Comparison of ENCODE assay signal across 9 cellular contexts in genomic region chr2:16773080-16773713, GRCh38.
DNase-seq lines count a peak whose midpoint lies in the region; ATAC-seq, FAIRE-seq and TF ChIP-seq lines count a peak whose summit lies in the region.
"Had no signal": no experiment of that assay in that cellular context is flagged by ENCODE, and none has a peak within 500 bp of the region (broad histone marks: within the 10 kb centered on the region; RNA-seq: fewer than 3 reads in every experiment).

No MANE protein-coding gene starts in this region.

- intact Hi-C loops in heart left ventricle (cut with DNase I), result loop anchor here (1.0 to 10.0 kb wide), 13 partner anchors 374 to 902 kb away; no protein-coding TSS in a partner anchor

- whole genome bisulfite sequencing in heart left ventricle, 4 donors, result 18 to 28% (median 22%) methylated on average over 8 of the region's 8 CpGs

- H3K36me3 Mint-ChIP-seq in activated T-cell treated with anti-CD3 and anti-CD28 coated beads, Interleukin-2, amount 50 U/mL, for 24 hours (ENCODE audit: low read depth), result no peaks in the 10 kb centered on the region
- H3K36me3 Mint-ChIP-seq: IgD-negative memory B cell had no signal

- H3K4me1 ChIP-seq in heart left ventricle, result no peaks in the 10 kb centered on the region

- H3K4me3 ChIP-seq in heart left ventricle, result no peak overlapping the region

- H3K27ac ChIP-seq in VCaP (no peak overlapping the region), heart left ventricle (no peak overlapping the region)

- DNase-seq in Ammon's horn (ENCODE audit: low spot score) (peak; percentile 84), GM18507 (ENCODE audit: extremely low spot score, insufficient read length, low read depth) (no peak), NCI-H146 treated with DMSO at 0.1 percent for 48 hours (lab: John Stamatoyannopoulos, UW; ENCODE audit: unreplicated experiment) (peak; percentile 23), heart left ventricle (peak in 1 of 5 donors; percentile 12), pulmonary artery endothelial cell (ENCODE audit: low read depth, low spot score) (peak; percentile 13)
- no peak for DNase-seq in activated T-cell treated with anti-CD3 and anti-CD28 coated beads, Interleukin-2, amount 50 U/mL, for 24 hours

- H3K4me1 Mint-ChIP-seq in activated T-cell treated with anti-CD3 and anti-CD28 coated beads, Interleukin-2, amount 50 U/mL, for 24 hours (ENCODE audit: low read depth), result no peaks in the 10 kb centered on the region

- H3K27me3 ChIP-seq in heart left ventricle, result peaks cover 0 to 10% (median 0%) of the 10 kb centered on the region in 9 donors

- TF ChIP-seq POLR2A in heart left ventricle (IDR thresholded peaks at IDR 0.05), result no peak

- ATAC-seq in HG02852 (IDR thresholded peaks at IDR 0.05; ENCODE audit: unreplicated experiment), result peak; percentile 79
- peak in 3 of 4 donors; percentile 62 to 80 (median 77) for ATAC-seq in heart left ventricle

- H3K9me3 ChIP-seq in heart left ventricle, result no peaks in the 10 kb centered on the region

- no peak overlapping the region for H3K27ac Mint-ChIP-seq in activated T-cell treated with anti-CD3 and anti-CD28 coated beads, Interleukin-2, amount 50 U/mL, for 24 hours
- H3K27ac Mint-ChIP-seq: IgD-negative memory B cell had no signal

- peaks cover 6% of the 10 kb centered on the region for H3K27me3 Mint-ChIP-seq in activated T-cell treated with anti-CD3 and anti-CD28 coated beads, Interleukin-2, amount 50 U/mL, for 24 hours

- TF ChIP-seq CTCF in VCaP (conservative IDR thresholded peaks at IDR 0.05) (peak; percentile 82), heart left ventricle (IDR thresholded peaks at IDR 0.05) (peak; percentile 15 to 64 (median 54))

- H3K4me3 Mint-ChIP-seq in activated T-cell treated with anti-CD3 and anti-CD28 coated beads, Interleukin-2, amount 50 U/mL, for 24 hours, result no peak overlapping the region
- H3K4me3 Mint-ChIP-seq: IgD-negative memory B cell had no signal

- no peaks in the 10 kb centered on the region for H3K36me3 ChIP-seq in heart left ventricle

- peak; percentile 55 for FAIRE-seq in GM18507 (lab: Jason Lieb, UNC)

- no peaks in the 10 kb centered on the region for H3K9me3 Mint-ChIP-seq in activated T-cell treated with anti-CD3 and anti-CD28 coated beads, Interleukin-2, amount 50 U/mL, for 24 hours
- H3K9me3 Mint-ChIP-seq: IgD-negative memory B cell had no signal

Comparison
In these comparisons a context has a peak if more than half of its experiments do, and no peak if none do; other contexts are left out.
1. DNase-seq: peak in Ammon's horn (single experiment), NCI-H146 treated with DMSO at 0.1 percent for 48 hours (single experiment) and pulmonary artery endothelial cell (single experiment); none in GM18507 (single experiment) and activated T-cell treated with anti-CD3 and anti-CD28 coated beads, Interleukin-2, amount 50 U/mL, for 24 hours (single experiment).